9 cellular contexts compared by ENCODE assay signal in the genomic region with DNA sequence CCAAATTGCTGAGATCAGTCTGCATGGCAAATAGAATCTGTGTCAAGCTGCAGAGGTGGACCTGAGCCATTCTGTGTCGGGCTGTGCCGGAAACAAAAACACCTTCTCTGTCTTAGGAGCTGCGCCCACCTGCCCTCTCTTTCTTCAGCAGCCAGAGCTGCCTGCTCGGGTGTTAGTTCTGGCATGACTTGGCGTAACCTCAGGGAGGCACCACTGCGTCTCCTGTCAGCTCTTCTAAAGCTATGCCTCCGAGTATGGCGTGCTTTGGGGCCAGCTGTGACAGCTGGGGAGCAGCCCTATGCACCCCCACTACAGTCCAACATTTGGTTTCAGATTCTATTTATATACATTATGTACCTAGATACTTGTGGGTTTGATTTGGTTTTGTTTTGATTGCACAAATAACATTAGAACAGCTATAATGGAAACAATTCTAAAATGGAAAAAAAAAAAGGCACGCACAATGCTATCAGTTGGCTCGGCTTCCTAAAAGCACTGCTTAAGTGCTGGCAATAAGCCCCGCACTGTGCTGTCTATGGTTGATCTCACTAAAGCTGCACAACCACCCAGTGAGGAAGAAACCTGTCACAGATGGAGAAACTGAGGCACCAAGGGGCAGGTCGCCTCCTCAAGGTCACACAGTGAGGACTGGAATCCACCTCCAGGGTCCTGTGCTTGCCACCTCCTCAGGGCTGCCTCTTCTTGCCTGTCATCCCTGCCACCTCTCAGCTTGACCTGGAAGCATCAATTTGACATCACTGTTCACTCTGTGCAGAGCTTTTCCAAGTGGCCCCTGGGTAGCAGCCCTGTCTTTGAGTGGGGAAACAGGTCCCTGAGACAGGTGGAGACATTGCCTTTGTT. TPM values are rescaled to one million over a fixed set of nuclear protein-coding genes. Genes with fewer than 3 reads are reported as not detected.
DNase-seq lines count a peak whose midpoint lies in the region; ATAC-seq and TF ChIP-seq lines count a peak whose summit lies in the region.
"Had no signal": no experiment of that assay in that cellular context is flagged by ENCODE, and none has a peak within 500 bp of the region (broad histone marks: within the 10 kb centered on the region; RNA-seq: fewer than 3 reads in every experiment).

No MANE protein-coding gene starts in this region.

- H3K4me1 ChIP-seq in SJCRH30 (peaks cover 11% of the 10 kb centered on the region; the same call in 1 of the 2 replicates), neuronal stem cell (ENCODE audit: control insufficient read depth in 2 of 2, insufficient read depth in 1 of 2, low read depth in 1 of 2, low read length in 2 of 2) (peaks cover 2 to 4% of the 10 kb centered on the region in 2 donors)

- H3K36me3 ChIP-seq in SJCRH30 (no peaks in the 10 kb centered on the region), neuronal stem cell (replicated peaks in 1 of 2; ENCODE audit: control insufficient read depth in 2 of 2, insufficient read depth in 2 of 2, low read length in 2 of 2) (no peaks in the 10 kb centered on the region)

- H3K27ac ChIP-seq in SJCRH30 (no peak overlapping the region), coronary artery (no peak overlapping the region), neuronal stem cell (replicated peaks; ENCODE audit: low read length) (no peak overlapping the region)

- no peak overlapping the region for H3K14ac ChIP-seq in neuronal stem cell (ENCODE audit: low read length)

- H3K4ac ChIP-seq in neuronal stem cell (ENCODE audit: low read length) = no peak overlapping the region

- H2AFZ ChIP-seq in neuronal stem cell (ENCODE audit: low read length) = no peak overlapping the region

- H4K91ac ChIP-seq in neuronal stem cell (ENCODE audit: low read depth, low read length, poor library complexity) = no peak overlapping the region

- no peak overlapping the region for H4K8ac ChIP-seq in neuronal stem cell (ENCODE audit: low read depth, low read length)

- peak; percentile 78 for ATAC-seq in HG02970 (IDR thresholded peaks at IDR 0.05; ENCODE audit: low FRiP score, unreplicated experiment)

- no peak overlapping the region for H3K4me3 ChIP-seq in SJCRH30
- no peak overlapping the region for H3K4me3 ChIP-seq in coronary artery
- no peak overlapping the region for H3K4me3 ChIP-seq in neuronal stem cell (ENCODE audit: low read length in 2 of 2)

- H2BK120ac ChIP-seq in neuronal stem cell (ENCODE audit: low read depth, low read length) = no peak overlapping the region

- H2BK15ac ChIP-seq in neuronal stem cell (ENCODE audit: low read length) = no peak overlapping the region

- H3K27me3 ChIP-seq in SJCRH30 (peaks cover 16% of the 10 kb centered on the region; the same call in 1 of the 2 replicates), neuronal stem cell (ENCODE audit: control insufficient read depth in 3 of 3, insufficient read depth in 3 of 3, low read depth in 1 of 3, low read length in 3 of 3) (peaks cover 0 to 16% (median 0%) of the 10 kb centered on the region in 3 experiments)

- H3K9me3 ChIP-seq in SJCRH30 (replicated peaks) (no peaks in the 10 kb centered on the region), neuronal stem cell (replicated peaks in 1 of 2; ENCODE audit: control insufficient read depth in 2 of 2, insufficient read depth in 1 of 2, low read depth in 1 of 2, low read length in 2 of 2) (peaks cover 0 to 3% of the 10 kb centered on the region in 2 donors)

- no peak overlapping the region for H2BK12ac ChIP-seq in neuronal stem cell (ENCODE audit: low read length)

- H3K18ac ChIP-seq in neuronal stem cell (ENCODE audit: low read length) = peak overlapping the region; percentile 35

- no peak overlapping the region for H3K23ac ChIP-seq in neuronal stem cell (ENCODE audit: low read depth, low read length, poor library complexity)

- in situ Hi-C loops in G401 (cut with HindIII; ENCODE audit: low sequenced_read_pairs) = no loop called here

- no peak overlapping the region for H3K4me2 ChIP-seq in neuronal stem cell (ENCODE audit: insufficient read depth, low read length, poor library complexity, severe bottlenecking)

- DNase-seq in NCI-H82 (lab: John Stamatoyannopoulos, UW) = peak; percentile 15
- DNase-seq in NCI-H82 treated with DMSO at 0.1 percent for 48 hours (lab: John Stamatoyannopoulos, UW; ENCODE audit: unreplicated experiment) = no peak
- DNase-seq in SJCRH30 = peak; percentile 40 to 54
- DNase-seq in coronary artery (ENCODE audit: low spot score) = peak; percentile 49
- no peak for DNase-seq in neuronal stem cell (ENCODE audit: low spot score)
- DNase-seq in OCI-M2 (lab: John Stamatoyannopoulos, UW; ENCODE audit: unreplicated experiment) = no peak
- DNase-seq in G401 (ENCODE audit: low spot score) = no peak

- no peak overlapping the region for H2AK5ac ChIP-seq in neuronal stem cell (ENCODE audit: low read depth, low read length)

- WGBS in neuronal stem cell (ENCODE audit: extremely low coverage in 2 of 2, insufficient read length in 2 of 2, insufficient replicate concordance in 1 of 2), 2 donors = no CpG with 5 or more reads among the region's 12 CpGs

- no peak overlapping the region for H2BK5ac ChIP-seq in neuronal stem cell (ENCODE audit: low read length)

- TF ChIP-seq CTCF in coronary artery (IDR thresholded peaks at IDR 0.05) = no peak

- H3K9ac ChIP-seq in neuronal stem cell (ENCODE audit: low read depth, low read length, poor library complexity) = no peak overlapping the region

- H3K79me1 ChIP-seq in neuronal stem cell (ENCODE audit: low read depth, low read length) = no peaks in the 10 kb centered on the region

RNA-seq across cellular contexts. Expression of a gene that starts 18.7 kb away (rescaled TPM):
- total RNA-seq in SJCRH30 (2014; rRNA removed; shearing (Covaris generic)) = 0.32 and 0.53 TPM in 2 replicates
- polyA plus RNA-seq in neuronal stem cell (2013, experiment 1 of 2) = 127 TPM
- 124 TPM for polyA plus RNA-seq in neuronal stem cell (2013, experiment 2 of 2)
- total RNA-seq in G401 (2014; rRNA removed; shearing (Covaris generic)) = 4.1 and 5.5 TPM in 2 replicates

RNA-seq across cellular contexts. Expression of a gene that starts 58.3 kb away (rescaled TPM):
- not detected in 2 replicates for total RNA-seq in SJCRH30 (2014; rRNA removed; shearing (Covaris generic))
- polyA plus RNA-seq in neuronal stem cell (2013, experiment 1 of 2) = 0.25 TPM
- polyA plus RNA-seq in neuronal stem cell (2013, experiment 2 of 2) = 0.33 TPM
- total RNA-seq in G401 (2014; rRNA removed; shearing (Covaris generic)) = not detected in 2 replicates
- total RNA-seq: pulmonary artery endothelial cell had no signal

Comparison
In these comparisons a context has a peak if more than half of its experiments do, and no peak if none do; other contexts are left out.
1. DNase-seq: peak in NCI-H82 (single experiment), SJCRH30 (2 of 2) and coronary artery (single experiment); none in NCI-H82 treated with DMSO at 0.1 percent for 48 hours (single experiment), neuronal stem cell (single experiment), OCI-M2 (single experiment) and G401 (single experiment).